Comparison of ENCODE assay signal across 21 cellular contexts in the genomic region with DNA sequence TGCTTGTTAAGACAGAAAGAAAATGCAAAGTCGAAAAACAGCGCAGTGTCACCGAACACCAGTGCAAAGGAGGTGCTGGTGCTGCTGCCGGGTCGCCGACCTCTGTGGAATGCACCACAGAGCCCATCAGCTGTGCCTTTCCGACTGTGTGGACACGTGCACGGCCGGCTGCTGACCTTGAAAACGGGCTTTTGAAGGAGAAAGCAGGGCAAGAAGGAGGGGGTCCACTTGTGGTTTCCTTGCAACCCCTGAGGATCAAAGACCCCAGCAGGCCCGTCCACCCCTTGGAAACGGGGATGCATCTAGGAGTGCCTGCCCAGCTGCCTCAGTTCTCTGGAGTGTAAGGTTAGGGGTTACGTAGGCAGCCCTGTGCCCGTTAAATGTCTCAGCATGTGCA. TPM values are rescaled to one million over a fixed set of nuclear protein-coding genes. Genes with fewer than 3 reads are reported as not detected.
DNase-seq lines count a peak whose midpoint lies in the region; ATAC-seq and TF ChIP-seq lines count a peak whose summit lies in the region.
"Had no signal": no experiment of that assay in that cellular context is flagged by ENCODE, and none has a peak within 500 bp of the region (broad histone marks: within the 10 kb centered on the region; RNA-seq: fewer than 3 reads in every experiment).

No MANE protein-coding gene starts in this region.

- H3K36me3 Mint-ChIP-seq in natural killer cell treated with Interleukin-12 subunit alpha and Interleukin-12 subunit beta and Interleukin-15 and Interleukin-18, amount 100 ng/mL, for 72 hours, result no peaks in the 10 kb centered on the region
- no peaks in the 10 kb centered on the region for H3K36me3 Mint-ChIP-seq in natural killer cell
- H3K36me3 Mint-ChIP-seq: CD8-positive, alpha-beta memory T cell; IgD-negative memory B cell had no signal

- intact Hi-C loops in natural killer cell (cut with micrococcal nuclease) (no loop called here), upper lobe of right lung (cut with DNase I) (loop anchor here (10.0 kb wide), 2 partner anchors 264 to 334 kb away; no protein-coding TSS in a partner anchor)

- H3K27ac ChIP-seq in osteoblast (ENCODE audit: low read depth, low read length), result no peak overlapping the region
- H3K27ac ChIP-seq in upper lobe of right lung, result no peak overlapping the region
- no peak overlapping the region for H3K27ac ChIP-seq in hepatocyte
- H3K27ac ChIP-seq: Peyer's patch had no signal

- H3K36me3 ChIP-seq in osteoblast (ENCODE audit: insufficient read depth, low read length), result no peaks in the 10 kb centered on the region
- H3K36me3 ChIP-seq in upper lobe of right lung, result no peaks in the 10 kb centered on the region
- no peaks in the 10 kb centered on the region for H3K36me3 ChIP-seq in hepatocyte (replicated peaks; ENCODE audit: insufficient read depth, low read depth)
- H3K36me3 ChIP-seq: Peyer's patch had no signal

- no peaks in the 10 kb centered on the region for H3K9me2 ChIP-seq in hepatocyte (replicated peaks; ENCODE audit: insufficient read depth)

- no peaks in the 10 kb centered on the region for H3K79me2 ChIP-seq in osteoblast (ENCODE audit: insufficient read depth, low read length)
- H3K79me2 ChIP-seq in hepatocyte, result no peaks in the 10 kb centered on the region

- H3K9me3 ChIP-seq in osteoblast (ENCODE audit: low read depth, low read length), result no peaks in the 10 kb centered on the region
- no peaks in the 10 kb centered on the region for H3K9me3 ChIP-seq in upper lobe of right lung
- H3K9me3 ChIP-seq in hepatocyte (ENCODE audit: low read depth), result no peaks in the 10 kb centered on the region
- H3K9me3 ChIP-seq: Peyer's patch had no signal

- H3K9me3 Mint-ChIP-seq in natural killer cell treated with Interleukin-12 subunit alpha and Interleukin-12 subunit beta and Interleukin-15 and Interleukin-18, amount 100 ng/mL, for 72 hours, result no peaks in the 10 kb centered on the region
- H3K9me3 Mint-ChIP-seq in natural killer cell, result no peaks in the 10 kb centered on the region
- H3K9me3 Mint-ChIP-seq: IgD-negative memory B cell had no signal

- H3K4me1 Mint-ChIP-seq in natural killer cell treated with Interleukin-12 subunit alpha and Interleukin-12 subunit beta and Interleukin-15 and Interleukin-18, amount 100 ng/mL, for 72 hours (ENCODE audit: low read depth in 2 of 2), result peaks cover 3 to 5% of the 10 kb centered on the region in 2 donors
- peaks cover 4 to 5% of the 10 kb centered on the region in 2 donors for H3K4me1 Mint-ChIP-seq in natural killer cell

- no peak overlapping the region for H3K4me2 ChIP-seq in osteoblast (ENCODE audit: insufficient read depth, low read length)
- no peak overlapping the region for H3K4me2 ChIP-seq in hepatocyte

- no peak overlapping the region for H3K4me3 Mint-ChIP-seq in natural killer cell treated with Interleukin-12 subunit alpha and Interleukin-12 subunit beta and Interleukin-15 and Interleukin-18, amount 100 ng/mL, for 72 hours
- no peak overlapping the region for H3K4me3 Mint-ChIP-seq in natural killer cell
- H3K4me3 Mint-ChIP-seq: CD8-positive, alpha-beta memory T cell; IgD-negative memory B cell had no signal

- 87% methylated on average over 15 of the region's 15 CpGs for WGBS in hepatocyte (ENCODE audit: low lambda C conversion rate, missing lambda C conversion rate)

- ATAC-seq in natural killer cell treated with Interleukin-12 subunit alpha and Interleukin-12 subunit beta and Interleukin-15 and Interleukin-18, amount 100 ng/mL, for 72 hours, result no peak
- ATAC-seq in natural killer cell (no peak), upper lobe of right lung (no peak), HG03442 (IDR thresholded peaks at IDR 0.05; ENCODE audit: unreplicated experiment) (no peak)
- ATAC-seq: HCT116 had no signal

- no peak overlapping the region for H2AFZ ChIP-seq in osteoblast (ENCODE audit: low read length)
- no peak overlapping the region for H2AFZ ChIP-seq in hepatocyte

- H3K27me3 Mint-ChIP-seq in natural killer cell treated with Interleukin-12 subunit alpha and Interleukin-12 subunit beta and Interleukin-15 and Interleukin-18, amount 100 ng/mL, for 72 hours, result peaks cover 20 to 31% of the 10 kb centered on the region in 2 donors
- H3K27me3 Mint-ChIP-seq in natural killer cell (ENCODE audit: low read depth in 2 of 2), result peaks cover 25 to 26% of the 10 kb centered on the region in 2 donors

- H4K20me1 ChIP-seq in osteoblast (ENCODE audit: insufficient read depth, low read length), result peaks cover 5% of the 10 kb centered on the region
- H4K20me1 ChIP-seq in hepatocyte (ENCODE audit: insufficient read depth, poor library complexity, severe bottlenecking), result no peaks in the 10 kb centered on the region

- DNase-seq in natural killer cell treated with Interleukin-12 subunit alpha and Interleukin-12 subunit beta and Interleukin-15 and Interleukin-18, amount 100 ng/mL, for 72 hours (ENCODE audit: low spot score), result peak; percentile 59
- DNase-seq in natural killer cell (no peak), left kidney (ENCODE audit: low read depth, low spot score) (peak; percentile 47), osteoblast (ENCODE audit: insufficient read length, low spot score, missing footprints) (peak; percentile 80), upper lobe of right lung (peak; percentile 47), dedifferentiated amniotic fluid mesenchymal stem cell (ENCODE audit: extremely low spot score) (no peak), hepatocyte (ENCODE audit: low spot score) (no peak)
- DNase-seq: AML-193; C1 segment of cervical spinal cord; CD8-positive, alpha-beta memory T cell; GOT3; NCI-H1105; NCI-H2081; NCI-H2171; NCI-H345; NCI-H774; NK-92 treated with Interleukin-12 subunit alpha and Interleukin-12 subunit beta, amount 100 ng/mL, for 24 hours had no signal

- H3K27me3 ChIP-seq in osteoblast (ENCODE audit: insufficient read depth, low read length) (peaks cover 7% of the 10 kb centered on the region), upper lobe of right lung (peaks cover 11% of the 10 kb centered on the region), hepatocyte (peaks cover 41% of the 10 kb centered on the region)
- H3K27me3 ChIP-seq: Peyer's patch had no signal

- no peak overlapping the region for H3K4me3 ChIP-seq in osteoblast (ENCODE audit: insufficient read depth, low read length)
- no peak overlapping the region for H3K4me3 ChIP-seq in upper lobe of right lung
- no peak overlapping the region for H3K4me3 ChIP-seq in hepatocyte
- H3K4me3 ChIP-seq: Peyer's patch had no signal

- H3K27ac Mint-ChIP-seq in natural killer cell treated with Interleukin-12 subunit alpha and Interleukin-12 subunit beta and Interleukin-15 and Interleukin-18, amount 100 ng/mL, for 72 hours, result no peak overlapping the region
- H3K27ac Mint-ChIP-seq in natural killer cell, result no peak overlapping the region
- H3K27ac Mint-ChIP-seq: CD8-positive, alpha-beta memory T cell; IgD-negative memory B cell had no signal

- TF ChIP-seq CTCF in natural killer cell (IDR thresholded peaks at IDR 0.05) (no peak), osteoblast (IDR thresholded peaks at IDR 0.05; ENCODE audit: extremely low read depth, low read depth, low read length) (no peak), upper lobe of right lung (IDR thresholded peaks at IDR 0.05) (no peak), hepatocyte (IDR thresholded peaks at IDR 0.05; ENCODE audit: poor library complexity) (no peak)

- H3K4me1 ChIP-seq in osteoblast (ENCODE audit: insufficient read depth, low read length) (no peaks in the 10 kb centered on the region), upper lobe of right lung (peaks cover 8% of the 10 kb centered on the region), hepatocyte (ENCODE audit: insufficient read depth) (no peaks in the 10 kb centered on the region)

RNA-seq across cellular contexts. Expression of a gene that starts 6.2 kb away (rescaled TPM):
- total RNA-seq in natural killer cell treated with Interleukin-12 subunit alpha and Interleukin-12 subunit beta and Interleukin-15 and Interleukin-18, amount 100 ng/mL, for 72 hours, result not detected
- total RNA-seq in natural killer cell (under 1 TPM in 1 of 3 donors, not detected in 2; 0.18 TPM), osteoblast (under 0.01 and 0.29 TPM in 2 replicates), upper lobe of right lung (26.0 TPM), hepatocyte (1.5 and 4.8 TPM in 2 replicates)
- 0.94 and 1.1 TPM in 2 replicates for polyA plus RNA-seq in hepatocyte
- total RNA-seq: CD8-positive, alpha-beta memory T cell had no signal
- polyA plus RNA-seq: CD8-positive, alpha-beta memory T cell had no signal

Comparison
In these comparisons a context has a peak if more than half of its experiments do, and no peak if none do; other contexts are left out.
1. DNase-seq: peak in natural killer cell treated with Interleukin-12 subunit alpha and Interleukin-12 subunit beta and Interleukin-15 and Interleukin-18, amount 100 ng/mL, for 72 hours (single experiment), left kidney (single experiment), osteoblast (single experiment) and upper lobe of right lung (single experiment); none in natural killer cell (single experiment), dedifferentiated amniotic fluid mesenchymal stem cell (single experiment) and hepatocyte (single experiment).